2 cellular contexts compared by ENCODE assay signal in genomic region chr1:156193208-156193487, GRCh38.
TF ChIP-seq lines count a peak whose summit lies in the region.

No MANE protein-coding gene starts in this region.

TF ChIP-seq in A549, 52 proteins besides CTCF, POLR2A, EP300 and RAD21:
- TF ChIP-seq ESRRA (IDR thresholded peaks at IDR 0.05; ENCODE audit: borderline replicate concordance, low read length) (no peak), RFX5 (IDR thresholded peaks at IDR 0.05) (no peak), TP53 (CRISPR knock-in tag; IDR thresholded peaks at IDR 0.05) (no peak), ATOH8 (CRISPR knock-in tag; IDR thresholded peaks at IDR 0.05; ENCODE audit: low read depth) (no peak), PHF8 (IDR thresholded peaks at IDR 0.05; ENCODE audit: borderline replicate concordance, low read depth) (no peak), FOSB (CRISPR knock-in tag; IDR thresholded peaks at IDR 0.05) (no peak), FOSL2 (IDR thresholded peaks at IDR 0.05) (no peak), FOSL2 (CRISPR knock-in tag; IDR thresholded peaks at IDR 0.05) (no peak), GATA3 (IDR thresholded peaks at IDR 0.05; ENCODE audit: borderline replicate concordance) (no peak), ZFP36 (IDR thresholded peaks at IDR 0.05; ENCODE audit: borderline replicate concordance, partially characterized antibody) (no peak), ZNF302 (CRISPR knock-in tag; IDR thresholded peaks at IDR 0.05) (no peak), HEYL (CRISPR knock-in tag; IDR thresholded peaks at IDR 0.05) (no peak)
- TF ChIP-seq, protein P1, sequence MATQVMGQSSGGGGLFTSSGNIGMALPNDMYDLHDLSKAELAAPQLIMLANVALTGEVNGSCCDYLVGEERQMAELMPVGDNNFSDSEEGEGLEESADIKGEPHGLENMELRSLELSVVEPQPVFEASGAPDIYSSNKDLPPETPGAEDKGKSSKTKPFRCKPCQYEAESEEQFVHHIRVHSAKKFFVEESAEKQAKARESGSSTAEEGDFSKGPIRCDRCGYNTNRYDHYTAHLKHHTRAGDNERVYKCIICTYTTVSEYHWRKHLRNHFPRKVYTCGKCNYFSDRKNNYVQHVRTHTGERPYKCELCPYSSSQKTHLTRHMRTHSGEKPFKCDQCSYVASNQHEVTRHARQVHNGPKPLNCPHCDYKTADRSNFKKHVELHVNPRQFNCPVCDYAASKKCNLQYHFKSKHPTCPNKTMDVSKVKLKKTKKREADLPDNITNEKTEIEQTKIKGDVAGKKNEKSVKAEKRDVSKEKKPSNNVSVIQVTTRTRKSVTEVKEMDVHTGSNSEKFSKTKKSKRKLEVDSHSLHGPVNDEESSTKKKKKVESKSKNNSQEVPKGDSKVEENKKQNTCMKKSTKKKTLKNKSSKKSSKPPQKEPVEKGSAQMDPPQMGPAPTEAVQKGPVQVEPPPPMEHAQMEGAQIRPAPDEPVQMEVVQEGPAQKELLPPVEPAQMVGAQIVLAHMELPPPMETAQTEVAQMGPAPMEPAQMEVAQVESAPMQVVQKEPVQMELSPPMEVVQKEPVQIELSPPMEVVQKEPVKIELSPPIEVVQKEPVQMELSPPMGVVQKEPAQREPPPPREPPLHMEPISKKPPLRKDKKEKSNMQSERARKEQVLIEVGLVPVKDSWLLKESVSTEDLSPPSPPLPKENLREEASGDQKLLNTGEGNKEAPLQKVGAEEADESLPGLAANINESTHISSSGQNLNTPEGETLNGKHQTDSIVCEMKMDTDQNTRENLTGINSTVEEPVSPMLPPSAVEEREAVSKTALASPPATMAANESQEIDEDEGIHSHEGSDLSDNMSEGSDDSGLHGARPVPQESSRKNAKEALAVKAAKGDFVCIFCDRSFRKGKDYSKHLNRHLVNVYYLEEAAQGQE (IDR thresholded peaks at IDR 0.05) = no peak
- TF ChIP-seq, protein P2, sequence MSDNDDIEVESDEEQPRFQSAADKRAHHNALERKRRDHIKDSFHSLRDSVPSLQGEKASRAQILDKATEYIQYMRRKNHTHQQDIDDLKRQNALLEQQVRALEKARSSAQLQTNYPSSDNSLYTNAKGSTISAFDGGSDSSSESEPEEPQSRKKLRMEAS (IDR thresholded peaks at IDR 0.05) = no peak
- TF ChIP-seq, protein P3, sequence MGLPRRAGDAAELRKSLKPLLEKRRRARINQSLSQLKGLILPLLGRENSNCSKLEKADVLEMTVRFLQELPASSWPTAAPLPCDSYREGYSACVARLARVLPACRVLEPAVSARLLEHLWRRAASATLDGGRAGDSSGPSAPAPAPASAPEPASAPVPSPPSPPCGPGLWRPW (IDR thresholded peaks at IDR 0.05) = no peak
- TF ChIP-seq, protein P4, sequence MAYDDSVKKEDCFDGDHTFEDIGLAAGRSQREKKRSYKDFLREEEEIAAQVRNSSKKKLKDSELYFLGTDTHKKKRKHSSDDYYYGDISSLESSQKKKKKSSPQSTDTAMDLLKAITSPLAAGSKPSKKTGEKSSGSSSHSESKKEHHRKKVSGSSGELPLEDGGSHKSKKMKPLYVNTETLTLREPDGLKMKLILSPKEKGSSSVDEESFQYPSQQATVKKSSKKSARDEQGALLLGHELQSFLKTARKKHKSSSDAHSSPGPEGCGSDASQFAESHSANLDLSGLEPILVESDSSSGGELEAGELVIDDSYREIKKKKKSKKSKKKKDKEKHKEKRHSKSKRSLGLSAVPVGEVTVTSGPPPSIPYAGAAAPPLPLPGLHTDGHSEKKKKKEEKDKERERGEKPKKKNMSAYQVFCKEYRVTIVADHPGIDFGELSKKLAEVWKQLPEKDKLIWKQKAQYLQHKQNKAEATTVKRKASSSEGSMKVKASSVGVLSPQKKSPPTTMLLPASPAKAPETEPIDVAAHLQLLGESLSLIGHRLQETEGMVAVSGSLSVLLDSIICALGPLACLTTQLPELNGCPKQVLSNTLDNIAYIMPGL (CRISPR knock-in tag; IDR thresholded peaks at IDR 0.05; ENCODE audit: borderline replicate concordance) = no peak

TF ChIP-seq in IMR-90, 13 proteins besides CTCF, POLR2A, EP300 and RAD21:
- TF ChIP-seq NFE2L2 (IDR thresholded peaks at IDR 0.05; ENCODE audit: low read depth, low read length) = no peak
- TF ChIP-seq MXI1 (IDR thresholded peaks at IDR 0.05; ENCODE audit: borderline replicate concordance, low read depth, low read length) = no peak
- TF ChIP-seq, protein P5, sequence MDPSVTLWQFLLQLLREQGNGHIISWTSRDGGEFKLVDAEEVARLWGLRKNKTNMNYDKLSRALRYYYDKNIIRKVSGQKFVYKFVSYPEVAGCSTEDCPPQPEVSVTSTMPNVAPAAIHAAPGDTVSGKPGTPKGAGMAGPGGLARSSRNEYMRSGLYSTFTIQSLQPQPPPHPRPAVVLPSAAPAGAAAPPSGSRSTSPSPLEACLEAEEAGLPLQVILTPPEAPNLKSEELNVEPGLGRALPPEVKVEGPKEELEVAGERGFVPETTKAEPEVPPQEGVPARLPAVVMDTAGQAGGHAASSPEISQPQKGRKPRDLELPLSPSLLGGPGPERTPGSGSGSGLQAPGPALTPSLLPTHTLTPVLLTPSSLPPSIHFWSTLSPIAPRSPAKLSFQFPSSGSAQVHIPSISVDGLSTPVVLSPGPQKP (IDR thresholded peaks at IDR 0.05; ENCODE audit: borderline replicate concordance, low read depth, low read length) = no peak
- no peak for TF ChIP-seq SMC3 (IDR thresholded peaks at IDR 0.05; ENCODE audit: low read depth, low read length)
- TF ChIP-seq MAZ (IDR thresholded peaks at IDR 0.05; ENCODE audit: borderline replicate concordance, low read depth, low read length) = no peak
